In genomic region chr19:57802269-57802668, GRCh38 we compare ENCODE assay signal across 13 cellular contexts. TPM values are rescaled to one million over a fixed set of nuclear protein-coding genes. Genes with fewer than 3 reads are reported as not detected.
DNase-seq lines count a peak whose midpoint lies in the region; TF ChIP-seq lines count a peak whose summit lies in the region.
"Had no signal": no experiment of that assay in that cellular context is flagged by ENCODE, and none has a peak within 500 bp of the region (broad histone marks: within the 10 kb centered on the region; RNA-seq: fewer than 3 reads in every experiment).

No MANE protein-coding gene starts in this region.

- H3K27me3 ChIP-seq in HUES48 (ENCODE audit: control insufficient read depth, insufficient read depth, low read length): no peaks in the 10 kb centered on the region
- H3K27me3 ChIP-seq: body of pancreas, esophagus muscularis mucosa had no signal

- H3K9me3 ChIP-seq in HUES48 (ENCODE audit: control insufficient read depth, insufficient read depth, low read length): no peaks in the 10 kb centered on the region
- H3K9me3 ChIP-seq: body of pancreas, esophagus muscularis mucosa had no signal

- POLR2A ChIA-PET in GM10248 (lab: Yijun Ruan, JAX): no interaction called here

- H3K27me3 Mint-ChIP-seq in brain (peaks cover 3% of the 10 kb centered on the region), nephron progenitor cell (ENCODE audit: low read depth, poor library complexity) (no peaks in the 10 kb centered on the region)

- DNase-seq in GM10248 (ENCODE audit: extremely low spot score) (peak; percentile 57), nephron progenitor cell (no peak), amniotic stem cell (lab: John Stamatoyannopoulos, UW) (no peak), LoVo (ENCODE audit: low spot score) (no peak), SIG-M5 treated with dmso at 0.1 percent for 504 hours (lab: John Stamatoyannopoulos, UW; ENCODE audit: unreplicated experiment) (no peak), occipital lobe (lab: John Stamatoyannopoulos, UW) (no peak)
- DNase-seq: body of pancreas, NCI-H345, SHP77 treated with DMSO at 0.1 percent for 48 hours had no signal

- H3K27ac ChIP-seq in HUES48 (ENCODE audit: low read depth, low read length): peak overlapping the region; percentile 99

- TF ChIP-seq CTCF in GM10248 (IDR thresholded peaks at IDR 0.05; ENCODE audit: control extremely low read depth, extremely low read depth, low read depth, missing control alignments): peak; percentile 38
- no peak for TF ChIP-seq CTCF in brain (conservative IDR thresholded peaks at IDR 0.05)
- TF ChIP-seq CTCF in nephron progenitor cell (IDR thresholded peaks at IDR 0.05): no peak

- peak overlapping the region; percentile 25; the same call in 1 of the 2 replicates for H3K4me3 ChIP-seq in HUES48 (ENCODE audit: low read depth, low read length)
- H3K4me3 ChIP-seq: body of pancreas, esophagus muscularis mucosa had no signal

- H3K36me3 Mint-ChIP-seq in brain (peaks cover 35% of the 10 kb centered on the region), nephron progenitor cell (ENCODE audit: low read depth) (peaks cover 46% of the 10 kb centered on the region)

- H3K4me3 Mint-ChIP-seq in brain (peak overlapping the region; percentile 49 to 68 (median 61)), nephron progenitor cell (peak overlapping the region; percentile 64)
- H3K4me3 Mint-ChIP-seq: CD14-positive monocyte had no signal

- H3K4me1 ChIP-seq in HUES48 (ENCODE audit: control insufficient read depth, insufficient read depth, low read length): peaks cover 56% of the 10 kb centered on the region

- H3K27ac Mint-ChIP-seq in brain: peak overlapping the region in 4 of 5 experiments; percentile 16 to 85 (median 60)
- H3K27ac Mint-ChIP-seq in nephron progenitor cell: peak overlapping the region; percentile 90

- H3K9ac ChIP-seq in HUES48 (ENCODE audit: low read depth, low read length): no peak overlapping the region

- H3K36me3 ChIP-seq in HUES48 (ENCODE audit: control insufficient read depth, insufficient read depth, low read length): peaks cover 14% of the 10 kb centered on the region; the same call in 1 of the 2 replicates

- H3K4me1 Mint-ChIP-seq in brain (peaks cover 49% of the 10 kb centered on the region), nephron progenitor cell (peaks cover 75% of the 10 kb centered on the region)

- CTCF ChIA-PET in GM10248 (lab: Yijun Ruan, JAX): interaction anchor here (1.0 kb wide), 1 partner anchor 26 kb away, joined by 3 read pairs; no protein-coding TSS in a partner anchor

- H3K9me3 Mint-ChIP-seq in brain: no peaks in the 10 kb centered on the region
- peaks cover 2% of the 10 kb centered on the region for H3K9me3 Mint-ChIP-seq in nephron progenitor cell

RNA-seq across cellular contexts. Expression of gene ZNF552, which starts 12.4 kb away (rescaled TPM):
- 1.1 TPM for polyA plus RNA-seq in brain (ENCODE audit: insufficient read depth, low read depth, low replicate concordance)
- total RNA-seq in occipital lobe: 9.7 TPM

RNA-seq across cellular contexts. Expression of gene ZNF587B, which starts 27.8 kb away (rescaled TPM):
- polyA plus RNA-seq in brain (ENCODE audit: insufficient read depth, low read depth, low replicate concordance): 0.59 TPM
- total RNA-seq in occipital lobe: 20.9 TPM

RNA-seq across cellular contexts. Expression of gene ZNF586, which starts 32.8 kb away (rescaled TPM):
- polyA plus RNA-seq in brain (ENCODE audit: insufficient read depth, low read depth, low replicate concordance): 4.4 TPM
- total RNA-seq in occipital lobe: 69.7 TPM

RNA-seq across cellular contexts. Expression of gene ZNF587, which starts 47.4 kb away (rescaled TPM):
- 4.5 TPM for polyA plus RNA-seq in brain (ENCODE audit: insufficient read depth, low read depth, low replicate concordance)
- 34.5 TPM for total RNA-seq in occipital lobe

RNA-seq across cellular contexts. Expression of gene ZNF776, which starts 55.7 kb away (rescaled TPM):
- 5.5 TPM for polyA plus RNA-seq in brain (ENCODE audit: insufficient read depth, low read depth, low replicate concordance)
- 51.6 TPM for total RNA-seq in occipital lobe
